Comparison of ENCODE assay signal across 23 cellular contexts in genomic region chr11:115964091-115964490, GRCh38.
DNase-seq lines count a peak whose midpoint lies in the region; ATAC-seq, FAIRE-seq and TF ChIP-seq lines count a peak whose summit lies in the region.
"Had no signal": no experiment of that assay in that cellular context is flagged by ENCODE, and none has a peak within 500 bp of the region (broad histone marks: within the 10 kb centered on the region; RNA-seq: fewer than 3 reads in every experiment).

No MANE protein-coding gene starts in this region.

- peak; percentile 35 for DNase-seq in IMR-90
- DNase-seq in NCI-H69 (lab: John Stamatoyannopoulos, UW) = peak; percentile 59
- peak; percentile 60 for DNase-seq in HepG2 (ENCODE audit: low spot score)
- peak; percentile 41 for DNase-seq in skeletal muscle cell (ENCODE audit: low read depth)
- no peak for DNase-seq in GM20000 (ENCODE audit: low spot score)
- no peak for DNase-seq in SW 1271 (lab: John Stamatoyannopoulos, UW)
- DNase-seq: CD4-positive, alpha-beta T cell; COR-L47; DND-41; GOT3; HCEC 1CT; NCI-H1417; NCI-H1694 treated with DMSO at 0.1 percent for 48 hours; NCI-H2081 treated with DMSO at 0.1 percent for 48 hours; NCI-H2171 treated with DMSO at 0.1 percent for 48 hours; NCI-H524 treated with DMSO at 0.1 percent for 48 hours; PC-9; RPMI8226; SHP77 had no signal

- H2AFZ ChIP-seq in IMR-90 (replicated peaks; ENCODE audit: low read length, poor library complexity) = no peak overlapping the region
- no peak overlapping the region for H2AFZ ChIP-seq in HepG2 (ENCODE audit: low read length)
- H2AFZ ChIP-seq: PC-9 had no signal

- POLR2A ChIA-PET in IMR-90 (lab: Charles Lee; ENCODE audit: unreplicated experiment) = no interaction called here
- POLR2A ChIA-PET in HepG2 (lab: Yijun Ruan, JAX) = no interaction called here

- no peak overlapping the region for H2AK9ac ChIP-seq in IMR-90 (replicated peaks; ENCODE audit: low read depth, low read length, poor library complexity)

- no peak overlapping the region for H3K56ac ChIP-seq in IMR-90 (ENCODE audit: extremely low read depth, insufficient read depth, low read length)

- no peak for TF ChIP-seq POLR2A in IMR-90 (IDR thresholded peaks at IDR 0.05; ENCODE audit: low read depth, low read length)
- TF ChIP-seq POLR2A in HepG2 (IDR thresholded peaks at IDR 0.05; ENCODE audit: insufficient read depth in 1 of 2, low read depth in 2 of 2, low read length in 2 of 2) = no peak
- TF ChIP-seq POLR2A in gastroesophageal sphincter (IDR thresholded peaks at IDR 0.05) = no peak

- no peak overlapping the region for H3K23ac ChIP-seq in IMR-90 (ENCODE audit: low read depth, low read length)

- H4K8ac ChIP-seq in IMR-90 (ENCODE audit: low read depth in 2 of 2, low read length in 2 of 2) = no peak overlapping the region

- H3K14ac ChIP-seq in IMR-90 (replicated peaks; ENCODE audit: low read depth, low read length) = no peak overlapping the region

- BruUV-seq in IMR-90 (replicated peaks; lab: Mats Ljungman, UMichigan) (no TSS peak), HepG2 (replicated peaks; lab: Mats Ljungman, UMichigan) (no TSS peak)

- no peak overlapping the region for H4K91ac ChIP-seq in IMR-90 (ENCODE audit: insufficient read depth, low read depth, low read length)

- no peak overlapping the region for H2BK120ac ChIP-seq in IMR-90 (ENCODE audit: low read depth, low read length)

- no peak overlapping the region for H2BK20ac ChIP-seq in IMR-90 (ENCODE audit: low read depth, low read length)

- ATAC-seq in IMR-90 (ENCODE audit: low read depth) (no peak), HepG2 (peak; percentile 75), gastroesophageal sphincter (no peak)
- ATAC-seq: GM12878 had no signal

- TF ChIP-seq EP300 in HepG2 (IDR thresholded peaks at IDR 0.05; ENCODE audit: low read depth in 2 of 2, low read length in 2 of 2) (0 out of 4 replicates have a peak, but pooled peaks of 1 of the 2 experiments have one; percentile 38), HepG2 (CRISPR knock-in tag; IDR thresholded peaks at IDR 0.05; ENCODE audit: borderline replicate concordance) (no peak), gastroesophageal sphincter (IDR thresholded peaks at IDR 0.05) (no peak)

- dilution Hi-C loops in IMR-90 (cut with HindIII; ENCODE audit: low sequenced_read_pairs, unreplicated experiment) = no loop called here

- no peak for TF ChIP-seq RAD21 in IMR-90 (IDR thresholded peaks at IDR 0.05; ENCODE audit: low read length)
- no peak for TF ChIP-seq RAD21 in HepG2 (CRISPR knock-in tag; IDR thresholded peaks at IDR 0.05)

- no peak overlapping the region; the same call in 1 of the 2 replicates for H3K4me2 ChIP-seq in IMR-90 (ENCODE audit: low read depth, low read length)
- no peak overlapping the region for H3K4me2 ChIP-seq in HepG2 (ENCODE audit: low read depth, low read length)
- H3K4me2 ChIP-seq: BLaER1, KMS-11, PC-9 had no signal

- no peak overlapping the region for H3K4ac ChIP-seq in IMR-90 (ENCODE audit: low read depth, low read length)

- CTCF ChIA-PET in IMR-90 (lab: Yijun Ruan, JAX) = no interaction called here
- CTCF ChIA-PET in HepG2 (lab: Yijun Ruan, JAX; ENCODE audit: low intra/inter-chr PET ratio, low total read pairs) = no interaction called here

- H3K4me3 ChIP-seq in IMR-90 (ENCODE audit: insufficient read depth, low read depth, low read length) = no peak overlapping the region
- no peak overlapping the region for H3K4me3 ChIP-seq in HepG2 (replicated peaks in 1 of 3; ENCODE audit: insufficient read depth in 1 of 3, low read depth in 2 of 3, low read length in 3 of 3)
- H3K4me3 ChIP-seq in skeletal muscle cell (ENCODE audit: low read depth, low read length) = no peak overlapping the region
- H3K4me3 ChIP-seq in gastroesophageal sphincter = no peak overlapping the region
- H3K4me3 ChIP-seq: BLaER1, GM12878, PC-9 had no signal

- H4K5ac ChIP-seq in IMR-90 (ENCODE audit: low read depth, low read length) = no peak overlapping the region

- H2AK5ac ChIP-seq in IMR-90 (ENCODE audit: low read depth, low read length) = no peak overlapping the region

- no peaks in the 10 kb centered on the region for H3K9me3 ChIP-seq in IMR-90 (ENCODE audit: control insufficient read depth, insufficient read depth, low read length)
- no peaks in the 10 kb centered on the region for H3K9me3 ChIP-seq in HepG2 (ENCODE audit: low read length)
- no peaks in the 10 kb centered on the region for H3K9me3 ChIP-seq in gastroesophageal sphincter
- H3K9me3 ChIP-seq: BLaER1 had no signal

- H2BK5ac ChIP-seq in IMR-90 (ENCODE audit: low read depth, low read length, poor library complexity, severe bottlenecking) = no peak overlapping the region

- no peaks in the 10 kb centered on the region for H3K79me2 ChIP-seq in HepG2 (ENCODE audit: insufficient read depth, low read length)

- H3K9ac ChIP-seq in IMR-90 (ENCODE audit: low read depth, low read length) = no peak overlapping the region
- H3K9ac ChIP-seq in HepG2 (ENCODE audit: insufficient read depth, low read depth, low read length) = no peak overlapping the region
- H3K9ac ChIP-seq: BLaER1, KMS-11 had no signal

- FAIRE-seq in HepG2 (lab: Jason Lieb, UNC) = no peak
- FAIRE-seq: GM12878 had no signal

- no peaks in the 10 kb centered on the region for H3K9me1 ChIP-seq in IMR-90 (ENCODE audit: insufficient read depth, low read length)

- H3K27me3 ChIP-seq in IMR-90 (ENCODE audit: control insufficient read depth, insufficient read depth, low read length) (no peaks in the 10 kb centered on the region; the same call in 1 of the 2 replicates), HepG2 (ENCODE audit: control insufficient read depth in 1 of 2, insufficient read depth in 2 of 2, low read length in 2 of 2) (peaks cover 0 to 37% of the 10 kb centered on the region in 2 experiments; a peak in 2 of 5 replicates), gastroesophageal sphincter (peaks cover 28% of the 10 kb centered on the region)
- H3K27me3 ChIP-seq: BLaER1 had no signal

- H4K20me1 ChIP-seq in IMR-90 (ENCODE audit: insufficient read depth, low read length) (no peaks in the 10 kb centered on the region), HepG2 (ENCODE audit: insufficient read depth, low read length) (0 out of 2 replicates have a peak, but pooled peaks cover 2% of the 10 kb centered on the region)
- H4K20me1 ChIP-seq: BLaER1 had no signal

- H3K36me3 ChIP-seq in IMR-90 (ENCODE audit: control insufficient read depth, insufficient read depth, low read length) = no peaks in the 10 kb centered on the region
- H3K36me3 ChIP-seq in HepG2 (replicated peaks in 1 of 2; ENCODE audit: control insufficient read depth in 1 of 2, insufficient read depth in 2 of 2, low read length in 2 of 2) = no peaks in the 10 kb centered on the region
- no peaks in the 10 kb centered on the region for H3K36me3 ChIP-seq in gastroesophageal sphincter
- H3K36me3 ChIP-seq: BLaER1 had no signal

- in situ Hi-C loops in IMR-90 (cut with MboI; ENCODE audit: low sequenced_read_pairs) = no loop called here
- in situ Hi-C loops in HepG2 (cut with HindIII; ENCODE audit: extremely low pct_ligation_motif_present, low pct_unique_long_range_greater_than_20kb) = no loop called here

- H2BK15ac ChIP-seq in IMR-90 (ENCODE audit: low read depth, low read length) = no peak overlapping the region

- no CpG with 5 or more reads among the region's 2 CpGs for WGBS in IMR-90 (ENCODE audit: extremely low coverage in 2 of 2, insufficient read length in 1 of 2), 2 experiments
- 4% methylated on average over 2 of the region's 2 CpGs for WGBS in HepG2 (ENCODE audit: low lambda C conversion rate)
- 67 to 94% methylated on average over 1 to 2 of the region's 2 CpGs for WGBS in gastroesophageal sphincter (ENCODE audit: low coverage in 1 of 2), 2 donors

- H3K79me1 ChIP-seq in IMR-90 (ENCODE audit: low read depth in 1 of 2, low read length in 2 of 2) = no peaks in the 10 kb centered on the region

- TF ChIP-seq CTCF in IMR-90 (conservative IDR thresholded peaks at IDR 0.05; ENCODE audit: low read depth, low read length) (no peak), HepG2 (CRISPR knock-in tag; IDR thresholded peaks at IDR 0.05) (no peak), gastroesophageal sphincter (IDR thresholded peaks at IDR 0.05) (no peak), GM20000 (IDR thresholded peaks at IDR 0.05; ENCODE audit: extremely low read depth, missing control alignments) (no peak)

- H3K27ac ChIP-seq in IMR-90 (ENCODE audit: insufficient read depth, low read length) (no peak overlapping the region), HepG2 (ENCODE audit: extremely low read length, insufficient read depth, low read length) (no peak overlapping the region), gastroesophageal sphincter (no peak overlapping the region)
- H3K27ac ChIP-seq: BLaER1, KMS-11, PC-9 had no signal

- H3K4me1 ChIP-seq in IMR-90 (ENCODE audit: control insufficient read depth, insufficient read depth, low read length) = peaks cover 2% of the 10 kb centered on the region; the same call in 1 of the 2 replicates
- H3K4me1 ChIP-seq in HepG2 (ENCODE audit: insufficient read depth, low read length) = peaks cover 31% of the 10 kb centered on the region
- H3K4me1 ChIP-seq in gastroesophageal sphincter = peaks cover 0 to 16% (median 0%) of the 10 kb centered on the region in 3 donors
- H3K4me1 ChIP-seq: BLaER1 had no signal

- intact Hi-C loops in IMR-90 (cut with micrococcal nuclease) = no loop called here
- intact Hi-C loops in HepG2 (cut with micrococcal nuclease; ENCODE audit: unreplicated experiment) = no loop called here

- H3K18ac ChIP-seq in IMR-90 (ENCODE audit: low read depth, low read length) = no peak overlapping the region

TF ChIP-seq in IMR-90, 13 proteins besides CTCF, POLR2A, EP300 and RAD21 (continues in another document):
- TF ChIP-seq RFX5 (IDR thresholded peaks at IDR 0.05; ENCODE audit: low read depth, low read length) = no peak
- no peak for TF ChIP-seq MAZ (IDR thresholded peaks at IDR 0.05; ENCODE audit: borderline replicate concordance, low read depth, low read length)
- TF ChIP-seq USF2 (IDR thresholded peaks at IDR 0.05; ENCODE audit: low read depth, low read length) = no peak

TF ChIP-seq in HepG2, 621 proteins besides CTCF, POLR2A, EP300 and RAD21 (continues in another document):
- TF ChIP-seq KAT2B (IDR thresholded peaks at IDR 0.05; ENCODE audit: borderline replicate concordance, low read depth, low read length) = no peak
- no peak for TF ChIP-seq ZNF414 (CRISPR knock-in tag; IDR thresholded peaks at IDR 0.05)
- TF ChIP-seq SETDB1 (CRISPR knock-in tag; IDR thresholded peaks at IDR 0.05; ENCODE audit: borderline replicate concordance) = no peak
- no peak for TF ChIP-seq NFKBIZ (CRISPR knock-in tag; IDR thresholded peaks at IDR 0.05)
- no peak for TF ChIP-seq NFIC (IDR thresholded peaks at IDR 0.05; ENCODE audit: low read length)
- no peak for TF ChIP-seq PRMT3 (CRISPR knock-in tag; IDR thresholded peaks at IDR 0.05; ENCODE audit: borderline replicate concordance, low read depth)
- TF ChIP-seq SSRP1 (CRISPR knock-in tag; IDR thresholded peaks at IDR 0.05) = no peak
- no peak for TF ChIP-seq ZNF878 (CRISPR knock-in tag; IDR thresholded peaks at IDR 0.05)

Comparison
In these comparisons a context has a peak if more than half of its experiments do, and no peak if none do; other contexts are left out.
1. DNase-seq: peak in IMR-90 (single experiment), NCI-H69 (single experiment), HepG2 (single experiment) and skeletal muscle cell (single experiment); none in GM20000 (single experiment) and SW 1271 (0 of 2).